ENCODE assay signal across 13 cellular contexts in genomic region chr16:88303890-88304819, GRCh38.
DNase-seq lines count a peak whose midpoint lies in the region.
"Had no signal": no experiment of that assay in that cellular context is flagged by ENCODE, and none has a peak within 500 bp of the region (broad histone marks: within the 10 kb centered on the region; RNA-seq: fewer than 3 reads in every experiment).

No MANE protein-coding gene starts in this region.

- H3K36me3 ChIP-seq in mesendoderm (ENCODE audit: control insufficient read depth, insufficient read depth, low read length) = no peaks in the 10 kb centered on the region
- H3K36me3 ChIP-seq: BLaER1 treated with 17β-estradiol and CSF1 and Interleukin-3, amounts not matched to agents 10 nM and 100 nM; thyroid gland had no signal

- peak; percentile 79 for DNase-seq in A172 (ENCODE audit: low spot score)
- peak; percentile 98 for DNase-seq in LHCN-M2 (ENCODE audit: low read depth)
- peak; percentile 82 for DNase-seq in epidermal melanocyte (ENCODE audit: insufficient read length, low spot score)
- peak; percentile 36 for DNase-seq in mesendoderm
- DNase-seq in OCI-M2 (lab: John Stamatoyannopoulos, UW; ENCODE audit: unreplicated experiment) = no peak
- DNase-seq in DMS53 treated with DMSO at 0.1 percent for 48 hours (lab: John Stamatoyannopoulos, UW; ENCODE audit: unreplicated experiment) = no peak
- DNase-seq in SIG-M5 (lab: John Stamatoyannopoulos, UW) = no peak
- DNase-seq in cerebellar nuclear complex (lab: John Stamatoyannopoulos, UW) = no peak
- DNase-seq: activated effector memory CD4-positive, alpha-beta T cell treated with Interleukin-2 at 50 U/mL for 16 hours; head of caudate nucleus; NCI-H1092; thyroid gland had no signal

- H3K4ac ChIP-seq in mesendoderm (ENCODE audit: low read depth, low read length) = no peak overlapping the region

- H3K4me3 ChIP-seq in mesendoderm (ENCODE audit: low read length) = no peak overlapping the region
- H3K4me3 ChIP-seq: BLaER1 treated with 17β-estradiol and CSF1 and Interleukin-3, amounts not matched to agents 10 nM and 100 nM; thyroid gland had no signal

- no peak overlapping the region for H3K56ac ChIP-seq in mesendoderm (ENCODE audit: low read length)

- no peak overlapping the region for H2BK15ac ChIP-seq in mesendoderm (replicated peaks; ENCODE audit: low read depth)

- no peaks in the 10 kb centered on the region for H3K27me3 ChIP-seq in mesendoderm (ENCODE audit: insufficient read depth, low read length, poor library complexity)
- H3K27me3 ChIP-seq: BLaER1 treated with 17β-estradiol and CSF1 and Interleukin-3, amounts not matched to agents 10 nM and 100 nM; thyroid gland had no signal

- WGBS in mesendoderm (ENCODE audit: extremely low coverage, insufficient coverage, low lambda C conversion rate) = no CpG with 5 or more reads among the region's 16 CpGs

- H2BK120ac ChIP-seq in mesendoderm (ENCODE audit: low read depth, low read length) = no peak overlapping the region

- no peak overlapping the region for H4K8ac ChIP-seq in mesendoderm (ENCODE audit: low read depth, low read length)

- H4K5ac ChIP-seq in mesendoderm (ENCODE audit: low read length) = no peak overlapping the region

- H3K9ac ChIP-seq in mesendoderm (ENCODE audit: low read length) = no peak overlapping the region
- H3K9ac ChIP-seq: BLaER1 treated with 17β-estradiol and CSF1 and Interleukin-3, amounts not matched to agents 10 nM and 100 nM had no signal

- no peak overlapping the region for H3K4me2 ChIP-seq in mesendoderm (ENCODE audit: low read length)
- H3K4me2 ChIP-seq: BLaER1 treated with 17β-estradiol and CSF1 and Interleukin-3, amounts not matched to agents 10 nM and 100 nM had no signal

- H3K27ac ChIP-seq in mesendoderm (ENCODE audit: low read depth, low read length) = no peak overlapping the region
- H3K27ac ChIP-seq: BLaER1 treated with 17β-estradiol and CSF1 and Interleukin-3, amounts not matched to agents 10 nM and 100 nM; thyroid gland had no signal

- H3K79me1 ChIP-seq in mesendoderm (ENCODE audit: low read length) = no peaks in the 10 kb centered on the region

- H3K23ac ChIP-seq in mesendoderm (ENCODE audit: low read length) = no peak overlapping the region

- no peak overlapping the region for H3K18ac ChIP-seq in mesendoderm (ENCODE audit: low read length)

- H3K4me1 ChIP-seq in mesendoderm (ENCODE audit: control insufficient read depth, low read depth, low read length) = no peaks in the 10 kb centered on the region
- H3K4me1 ChIP-seq: thyroid gland had no signal

- no peaks in the 10 kb centered on the region for H3K79me2 ChIP-seq in mesendoderm (ENCODE audit: control insufficient read depth, insufficient read depth, low read length)

- H2BK5ac ChIP-seq in mesendoderm (ENCODE audit: low read length) = no peak overlapping the region

- no peak overlapping the region for H2AK5ac ChIP-seq in mesendoderm (ENCODE audit: low read length)

Comparison
In these comparisons a context has a peak if more than half of its experiments do, and no peak if none do; other contexts are left out.
1. DNase-seq: peak in A172 (single experiment), LHCN-M2 (single experiment), epidermal melanocyte (single experiment) and mesendoderm (single experiment); none in OCI-M2 (single experiment), DMS53 treated with DMSO at 0.1 percent for 48 hours (single experiment), SIG-M5 (single experiment) and cerebellar nuclear complex (0 of 2).